ENCODE assay signal across 9 cellular contexts in the genomic region with DNA sequence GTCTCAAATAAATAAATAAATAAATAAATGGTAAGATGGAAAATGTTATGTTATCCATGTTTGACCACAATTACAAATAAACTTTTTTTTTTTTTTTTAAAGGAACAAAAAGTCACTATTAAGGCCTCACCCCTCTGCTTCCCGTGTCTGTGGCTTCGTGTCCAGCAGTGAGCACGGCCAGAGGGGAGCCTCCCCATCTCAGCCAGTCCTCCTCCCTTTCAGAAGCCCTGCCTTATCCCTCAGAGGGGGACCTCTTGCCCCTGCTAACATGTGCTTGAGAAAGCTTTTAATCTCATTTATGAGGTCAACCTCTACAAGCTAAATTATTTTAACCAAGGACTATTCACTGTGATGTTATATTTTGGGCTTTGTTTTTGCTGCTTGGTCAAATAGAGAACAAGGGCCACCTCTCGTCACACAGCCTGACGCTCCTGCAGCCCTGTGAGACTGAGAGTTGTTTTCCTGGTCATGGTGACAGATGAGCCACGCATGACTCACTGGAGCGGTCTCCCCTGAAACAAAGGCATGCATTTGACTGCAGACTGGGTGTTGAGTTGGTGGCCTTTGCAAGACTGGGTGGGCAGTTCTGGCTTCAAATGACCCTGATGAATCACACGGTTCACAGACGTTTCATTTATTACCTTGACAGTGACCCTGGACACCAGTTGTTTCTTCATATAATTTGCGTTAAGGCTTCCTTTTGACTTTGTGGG.
DNase-seq lines count a peak whose midpoint lies in the region; ATAC-seq, FAIRE-seq and TF ChIP-seq lines count a peak whose summit lies in the region.
"Had no signal": no experiment of that assay in that cellular context is flagged by ENCODE, and none has a peak within 500 bp of the region (broad histone marks: within the 10 kb centered on the region; RNA-seq: fewer than 3 reads in every experiment).

No MANE protein-coding gene starts in this region.

- DNase-seq in H4 (ENCODE audit: low spot score): peak; percentile 73
- DNase-seq in RCC 7860 (ENCODE audit: low spot score): peak; percentile 99
- no peak for DNase-seq in H1 (ENCODE audit: low read depth in 1 of 2, low spot score in 2 of 2)
- peak; percentile 47 to 57 for DNase-seq in stimulated activated CD4-positive, alpha-beta T cell treated with anti-CD3 and anti-CD28 coated beads, Interleukin-2, amount 100 ng/mL, for 48 hours
- no peak for DNase-seq in epidermal melanocyte (ENCODE audit: insufficient read length, low spot score)
- no peak for DNase-seq in esophagus squamous epithelium (lab: John Stamatoyannopoulos, UW)
- no peak for DNase-seq in MM.1S

- H2BK5ac ChIP-seq in H1 (ENCODE audit: low read depth, low read length): peak overlapping the region; percentile 19; the same call in 1 of the 2 replicates

- no peak overlapping the region; the same call in 1 of the 2 replicates for H2BK12ac ChIP-seq in H1 (ENCODE audit: low read depth, low read length)

- no peak for TF ChIP-seq POLR2A in H1 (IDR thresholded peaks at IDR 0.05; ENCODE audit: control extremely low read depth in 1 of 2, low read depth in 2 of 2, low read length in 2 of 2)
- TF ChIP-seq POLR2A in esophagus squamous epithelium (IDR thresholded peaks at IDR 0.05): no peak

- H3K27ac ChIP-seq in H1 (ENCODE audit: low read depth, low read length) (peak overlapping the region; percentile 25; the same call in 1 of the 2 replicates), esophagus squamous epithelium (no peak overlapping the region), MM.1S (ENCODE audit: low read length) (no peak overlapping the region)
- H3K27ac ChIP-seq: dorsolateral prefrontal cortex had no signal

- no peak for TF ChIP-seq EP300 in H1 (IDR thresholded peaks at IDR 0.05; ENCODE audit: borderline replicate concordance in 1 of 2, low read depth in 2 of 2, low read length in 2 of 2)

- H3K4me3 ChIP-seq in H1 (ENCODE audit: extremely low read depth in 1 of 4, insufficient read depth in 2 of 4, low read depth in 3 of 4, low read length in 4 of 4): no peak overlapping the region
- no peak overlapping the region for H3K4me3 ChIP-seq in esophagus squamous epithelium
- no peak overlapping the region for H3K4me3 ChIP-seq in MM.1S (ENCODE audit: low read length)
- H3K4me3 ChIP-seq: dorsolateral prefrontal cortex had no signal

- CTCF ChIA-PET in H1 (lab: Charles Lee; ENCODE audit: partially characterized antibody): interaction anchor here (0.5 to 1.3 kb wide), 4 partner anchors 18 to 152 kb away, joined by 3 to 4 read pairs (median 3); no protein-coding TSS in a partner anchor

- no peak overlapping the region for H3K56ac ChIP-seq in H1 (replicated peaks; ENCODE audit: insufficient read length, low read depth, low read length)

- H2AFZ ChIP-seq in H1 (ENCODE audit: low read length): no peak overlapping the region
- no peak overlapping the region for H2AFZ ChIP-seq in MM.1S (ENCODE audit: low read length)

- H3K4me1 ChIP-seq in H1 (replicated peaks in 1 of 4; ENCODE audit: control insufficient read depth in 3 of 4, insufficient read depth in 4 of 4, low read length in 3 of 4): peaks cover 2 to 12% (median 10%) of the 10 kb centered on the region in 4 experiments; a peak in 6 of 7 replicates
- no peaks in the 10 kb centered on the region for H3K4me1 ChIP-seq in esophagus squamous epithelium
- no peaks in the 10 kb centered on the region for H3K4me1 ChIP-seq in MM.1S (ENCODE audit: low read length)

- H3K9ac ChIP-seq in H1 (replicated peaks in 1 of 4; ENCODE audit: extremely low read depth in 1 of 4, low read depth in 3 of 4, low read length in 3 of 4) (no peak overlapping the region; a peak in 1 of 7 replicates), MM.1S (ENCODE audit: low read length) (no peak overlapping the region)

- H2BK20ac ChIP-seq in H1 (ENCODE audit: low read length): no peak overlapping the region

- H3K36me3 ChIP-seq in H1 (ENCODE audit: control insufficient read depth in 2 of 4, insufficient read depth in 4 of 4, low read length in 3 of 4) (peaks cover 0 to 12% (median 0%) of the 10 kb centered on the region in 4 experiments; a peak in 2 of 8 replicates), esophagus squamous epithelium (no peaks in the 10 kb centered on the region), MM.1S (replicated peaks; ENCODE audit: insufficient read depth, low read length) (no peaks in the 10 kb centered on the region)

- no peaks in the 10 kb centered on the region for H3K9me2 ChIP-seq in MM.1S (replicated peaks; ENCODE audit: insufficient read depth, low read length)

- H3K79me2 ChIP-seq in H1 (ENCODE audit: control insufficient read depth in 1 of 2, insufficient read depth in 2 of 2, low read length in 2 of 2) (no peaks in the 10 kb centered on the region), MM.1S (ENCODE audit: low read length) (no peaks in the 10 kb centered on the region)

- no peaks in the 10 kb centered on the region for H3F3A ChIP-seq in MM.1S (ENCODE audit: insufficient read depth, low read length)

- H3K27me3 ChIP-seq in H1 (replicated peaks in 1 of 4; ENCODE audit: control insufficient read depth in 3 of 4, extremely low read depth in 1 of 4, insufficient read depth in 3 of 4, low read length in 3 of 4) (no peaks in the 10 kb centered on the region), esophagus squamous epithelium (no peaks in the 10 kb centered on the region), MM.1S (replicated peaks; ENCODE audit: insufficient read depth, low read length) (no peaks in the 10 kb centered on the region)
- H3K27me3 ChIP-seq: dorsolateral prefrontal cortex had no signal

- no peak for TF ChIP-seq CTCF in H1 (IDR thresholded peaks at IDR 0.05; ENCODE audit: control extremely low read depth in 1 of 3, insufficient read depth in 1 of 3, low read depth in 1 of 3, low read length in 3 of 3)
- TF ChIP-seq CTCF in esophagus squamous epithelium (IDR thresholded peaks at IDR 0.05): no peak
- TF ChIP-seq CTCF in MM.1S (IDR thresholded peaks at IDR 0.05; ENCODE audit: low read length): no peak

- POLR2A ChIA-PET in H1 (lab: Charles Lee; ENCODE audit: partially characterized antibody): interaction anchor here (1.0 to 1.5 kb wide), 2 partner anchors 9 to 12 kb away, joined by 3 read pairs; no protein-coding TSS in a partner anchor

- peak overlapping the region; percentile 71; the same call in 1 of the 2 replicates for H2AK5ac ChIP-seq in H1 (ENCODE audit: low read depth, low read length)

- H3K9me3 ChIP-seq in H1 (ENCODE audit: insufficient read depth in 2 of 2, low read depth in 1 of 2, low read length in 1 of 2) (no peaks in the 10 kb centered on the region), esophagus squamous epithelium (no peaks in the 10 kb centered on the region), MM.1S (replicated peaks; ENCODE audit: insufficient read depth, low read length) (no peaks in the 10 kb centered on the region)

- H3K4ac ChIP-seq in H1 (replicated peaks; ENCODE audit: insufficient read length, low read depth, low read length): no peak overlapping the region

- peak overlapping the region; percentile 42 for H4K5ac ChIP-seq in H1 (ENCODE audit: insufficient read length, low read depth, low read length)

- H3K18ac ChIP-seq in H1 (ENCODE audit: extremely low read depth, low read length): no peak overlapping the region

- H3K14ac ChIP-seq in H1 (ENCODE audit: insufficient read length): no peak overlapping the region

- intact Hi-C loops in esophagus squamous epithelium (cut with DNase I): no loop called here

- H3K4me2 ChIP-seq in H1 (ENCODE audit: insufficient read depth in 1 of 2, low read depth in 2 of 2, low read length in 2 of 2) (no peak overlapping the region), MM.1S (ENCODE audit: low read depth, low read length) (no peak overlapping the region)

- WGBS in H1 (ENCODE audit: extremely low coverage in 1 of 2, insufficient coverage in 1 of 2, insufficient read length in 1 of 2, insufficient replicate concordance in 2 of 2, low coverage in 1 of 2, low lambda C conversion rate in 2 of 2, missing lambda C conversion rate in 1 of 2), 2 experiments: 80% methylated on average over 10 of the region's 10 CpGs; no CpG with 5 or more reads in 1 of the 2 experiments
- WGBS in esophagus squamous epithelium, 2 donors: 60 to 64% methylated on average over 10 of the region's 10 CpGs

- H3K23me2 ChIP-seq in H1 (ENCODE audit: low read depth, low read length): no peaks in the 10 kb centered on the region; the same call in 1 of the 2 replicates

- FAIRE-seq in RCC 7860 (lab: Jason Lieb, UNC) (peak; percentile 96), H1 (lab: Jason Lieb, UNC) (no peak)

- TF ChIP-seq RAD21 in H1 (IDR thresholded peaks at IDR 0.05 in 1 of 2, conservative IDR thresholded peaks at IDR 0.05 in 1 of 2; ENCODE audit: low read depth in 2 of 2, low read length in 2 of 2): no peak

- peak overlapping the region; percentile 1; the same call in 1 of the 2 replicates for H2BK15ac ChIP-seq in H1 (ENCODE audit: low read length)

- no peaks in the 10 kb centered on the region for H4K20me1 ChIP-seq in H1 (replicated peaks in 1 of 2; ENCODE audit: control insufficient read depth in 1 of 2, insufficient read depth in 2 of 2, low read length in 2 of 2)
- H4K20me1 ChIP-seq in MM.1S (ENCODE audit: insufficient read depth, low read length): no peaks in the 10 kb centered on the region

- no peak overlapping the region for H4K8ac ChIP-seq in H1 (ENCODE audit: extremely low read depth, insufficient read depth, low read length)

- H4K91ac ChIP-seq in H1 (replicated peaks; ENCODE audit: insufficient read length, low read length): peak overlapping the region; percentile 31

- H3K23ac ChIP-seq in H1 (ENCODE audit: insufficient read length): no peak overlapping the region

- no peak overlapping the region for H2BK120ac ChIP-seq in H1 (replicated peaks; ENCODE audit: low read depth, low read length)

- no peak for ATAC-seq in GM21390 (IDR thresholded peaks at IDR 0.05; ENCODE audit: unreplicated experiment)

- no peaks in the 10 kb centered on the region; the same call in 1 of the 2 replicates for H3K79me1 ChIP-seq in H1 (ENCODE audit: low read depth, low read length)

TF ChIP-seq in H1, 55 proteins besides CTCF, POLR2A, EP300 and RAD21 (continues in another document):
- no peak for TF ChIP-seq GTF2F1 (IDR thresholded peaks at IDR 0.05; ENCODE audit: borderline replicate concordance, low read depth, low read length)
- no peak for TF ChIP-seq HDAC2 (IDR thresholded peaks at IDR 0.05; ENCODE audit: borderline replicate concordance in 1 of 2, low read depth in 2 of 2, low read length in 2 of 2)
- TF ChIP-seq KDM4A (IDR thresholded peaks at IDR 0.05; ENCODE audit: low read depth, low read length, severe bottlenecking): no peak
- TF ChIP-seq SRF (IDR thresholded peaks at IDR 0.05; ENCODE audit: low read depth, low read length): no peak
- TF ChIP-seq BACH1 (IDR thresholded peaks at IDR 0.05; ENCODE audit: low read length): no peak
- no peak for TF ChIP-seq PHF8 (conservative IDR thresholded peaks at IDR 0.05; ENCODE audit: low read depth, low read length)
- TF ChIP-seq E2F6 (IDR thresholded peaks at IDR 0.05): no peak

Comparison
In these comparisons a context has a peak if more than half of its experiments do, and no peak if none do; other contexts are left out.
1. DNase-seq: peak in H4 (single experiment), RCC 7860 (single experiment) and stimulated activated CD4-positive, alpha-beta T cell treated with anti-CD3 and anti-CD28 coated beads, Interleukin-2, amount 100 ng/mL, for 48 hours (2 of 2); none in H1 (0 of 2), epidermal melanocyte (single experiment), esophagus squamous epithelium (single experiment) and MM.1S (single experiment).